Comparison of ENCODE assay signal across 9 cellular contexts in the genomic region with DNA sequence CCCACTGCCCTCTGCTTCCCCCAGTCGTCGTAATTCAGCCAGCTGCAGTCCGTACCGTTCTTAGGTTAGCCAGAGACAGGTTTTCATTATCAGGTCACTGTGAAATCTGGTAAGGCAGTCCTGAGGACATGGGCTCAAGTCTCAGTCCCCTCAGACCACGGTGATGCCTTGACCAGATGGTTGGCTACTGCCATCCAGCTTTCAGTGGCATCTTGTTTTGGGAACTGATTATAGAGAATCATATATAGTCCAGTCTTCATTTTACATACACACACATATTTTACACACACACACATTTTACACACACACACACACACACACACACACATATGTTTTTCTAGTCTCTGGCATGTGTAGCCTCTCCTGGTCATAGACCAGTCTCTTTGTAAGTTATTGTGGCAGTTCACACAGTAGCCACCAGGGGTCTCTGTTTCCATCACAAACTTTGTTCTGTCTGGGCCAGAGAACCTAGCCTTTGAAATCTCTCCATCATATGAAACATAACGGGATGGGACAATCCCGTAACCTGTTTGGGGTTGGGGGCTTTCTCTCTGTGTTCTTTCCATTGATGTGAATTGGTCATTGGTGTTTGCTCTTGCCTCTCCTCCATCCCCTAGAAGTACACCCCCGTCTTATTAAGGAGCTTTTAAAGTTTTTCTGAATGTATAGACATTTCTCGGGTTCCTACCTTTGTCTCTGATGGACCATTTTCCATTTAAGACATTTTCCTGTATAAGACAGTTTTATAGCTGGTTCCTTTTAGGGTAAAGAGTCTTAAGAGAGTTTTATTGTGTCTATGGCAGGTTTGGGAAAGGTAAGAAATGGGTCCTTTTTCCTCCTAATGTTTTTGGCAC. TPM values are rescaled to one million over a fixed set of nuclear protein-coding genes. Genes with fewer than 3 reads are reported as not detected.
DNase-seq lines count a peak whose midpoint lies in the region; ATAC-seq, FAIRE-seq and TF ChIP-seq lines count a peak whose summit lies in the region.
"Had no signal": no experiment of that assay in that cellular context is flagged by ENCODE, and none has a peak within 500 bp of the region (broad histone marks: within the 10 kb centered on the region; RNA-seq: fewer than 3 reads in every experiment).

No MANE protein-coding gene starts in this region.

- TF ChIP-seq CTCF in A549 (IDR thresholded peaks at IDR 0.05) (peak; percentile 78), GM13976 (IDR thresholded peaks at IDR 0.05; ENCODE audit: borderline replicate concordance, control extremely low read depth, extremely low read depth, insufficient read depth, missing control alignments) (peak; percentile 72), parathyroid adenoma (IDR thresholded peaks at IDR 0.05) (peak; percentile 67), vagina (IDR thresholded peaks at IDR 0.05) (peak; percentile 59 to 87 (median 77))

- H3K27me3 ChIP-seq in SJSA1 (replicated peaks) = no peaks in the 10 kb centered on the region
- no peaks in the 10 kb centered on the region for H3K27me3 ChIP-seq in parathyroid adenoma (ENCODE audit: control insufficient read depth, insufficient read depth, low read length)
- H3K27me3 ChIP-seq in vagina = no peaks in the 10 kb centered on the region

- H3K9me3 ChIP-seq in A549 = no peaks in the 10 kb centered on the region
- no peaks in the 10 kb centered on the region for H3K9me3 ChIP-seq in SJSA1 (replicated peaks)
- no peaks in the 10 kb centered on the region for H3K9me3 ChIP-seq in parathyroid adenoma (ENCODE audit: control insufficient read depth, low read length)
- no peaks in the 10 kb centered on the region for H3K9me3 ChIP-seq in vagina

- no peaks in the 10 kb centered on the region for H3K79me2 ChIP-seq in parathyroid adenoma

- no peak overlapping the region for H3K9ac ChIP-seq in parathyroid adenoma

- no peak for TF ChIP-seq EP300 in A549 (IDR thresholded peaks at IDR 0.05)

- 66% methylated on average over 9 of the region's 9 CpGs for WGBS in A549 (ENCODE audit: missing lambda C conversion rate)

- in situ Hi-C loops in GM13976 (cut with MboI; ENCODE audit: low sequenced_read_pairs, unreplicated experiment) = no loop called here

- peak; percentile 72 to 91 for ATAC-seq in A549

- peak; percentile 66 to 77 for DNase-seq in A549 (ENCODE audit: low read depth in 1 of 2, low spot score in 1 of 2)
- peak; percentile 83 for DNase-seq in GM13976 (ENCODE audit: low spot score)
- DNase-seq in LoVo (ENCODE audit: low spot score) = peak; percentile 70
- peak; percentile 58 to 69 for DNase-seq in SJSA1 (ENCODE audit: low read depth in 1 of 2, low spot score in 2 of 2)
- peak; percentile 87 for DNase-seq in activated effector memory CD4-positive, alpha-beta T cell treated with anti-CD3 and anti-CD28 coated beads, Interleukin-2, amount 50 U/mL, for 16 hours
- peak; percentile 54 for DNase-seq in foreskin melanocyte
- DNase-seq in vagina (ENCODE audit: extremely low spot score in 2 of 2) = no peak

- no peak overlapping the region for H2AFZ ChIP-seq in parathyroid adenoma

- H3K27ac ChIP-seq in A549 (no peak overlapping the region), SJSA1 (no peak overlapping the region), parathyroid adenoma (peak overlapping the region; percentile 51), vagina (peak overlapping the region; percentile 3)

- H3K4me3 ChIP-seq in A549 (no peak overlapping the region), SJSA1 (no peak overlapping the region), parathyroid adenoma (ENCODE audit: low read depth, low read length) (no peak overlapping the region), vagina (no peak overlapping the region)
- H3K4me3 ChIP-seq: skin epidermis had no signal

- H3K4me2 ChIP-seq in A549 (no peak overlapping the region), parathyroid adenoma (ENCODE audit: low read length) (no peak overlapping the region)

- TF ChIP-seq POLR2A in A549 (IDR thresholded peaks at IDR 0.05; ENCODE audit: low read length) (no peak), vagina (IDR thresholded peaks at IDR 0.05) (no peak)

- FAIRE-seq in A549 (lab: Jason Lieb, UNC) = no peak

- H3K4me1 ChIP-seq in A549 (peaks cover 12% of the 10 kb centered on the region; the same call in 2 of the 3 replicates), SJSA1 (replicated peaks) (peaks cover 6% of the 10 kb centered on the region), parathyroid adenoma (no peaks in the 10 kb centered on the region), vagina (peaks cover 27% of the 10 kb centered on the region)

- CTCF ChIA-PET in A549 (lab: Yijun Ruan, JAX) = interaction anchor here (0.7 to 6.7 kb wide), 29 partner anchors 9 to 520 kb away, joined by 3 to 73 read pairs (median 4); partner anchors contain the start of genes EIF2D and IKBKE

- intact Hi-C loops in vagina (cut with DNase I) = no loop called here

- TF ChIP-seq RAD21 in A549 (conservative IDR thresholded peaks at IDR 0.05 in 1 of 2, IDR thresholded peaks at IDR 0.05 in 1 of 2) = peak; percentile 45 to 58

- H3K36me3 ChIP-seq in SJSA1 (peaks cover 44% of the 10 kb centered on the region), parathyroid adenoma (ENCODE audit: control insufficient read depth, insufficient read depth, low read length) (no peaks in the 10 kb centered on the region), vagina (peaks cover 0 to 7% of the 10 kb centered on the region in 2 donors)

- POLR2A ChIA-PET in A549 (lab: Yijun Ruan, JAX) = no interaction called here

TF ChIP-seq in A549, 52 proteins besides CTCF, POLR2A, EP300 and RAD21:
- TF ChIP-seq MAZ (IDR thresholded peaks at IDR 0.05; ENCODE audit: borderline replicate concordance, low read depth, low read length) = no peak
- peak; percentile 49; the same call in 1 of the 3 replicates for TF ChIP-seq SMC3 (IDR thresholded peaks at IDR 0.05)
- no peak for TF ChIP-seq BCL3 (IDR thresholded peaks at IDR 0.05)
- no peak for TF ChIP-seq HOXA7 (CRISPR knock-in tag; IDR thresholded peaks at IDR 0.05)
TF ChIP-seq in A549: peak in this region for 1.

RNA-seq across cellular contexts. Expression of gene IKBKE, which starts 8.4 kb away (rescaled TPM):
- polyA plus RNA-seq in A549 (2011; rRNA removed) (6.3 and 6.4 TPM in 2 replicates), A549 (2017; fragmentation: RNase III; extraction: RNeasy Plus Mini Kit Qiagen cat#74134 plus additional on column Dnase treatment) (6.3 to 7.2 TPM (median 6.8 TPM) in 3 replicates)
- 8.7 and 9.4 TPM in 2 replicates for polyA plus RNA-seq in A549 (2012; cell fraction: cytosol; rRNA removed)
- polyA plus RNA-seq in A549 (2012; cell fraction: nucleus; rRNA removed) = 13.6 and 15.4 TPM in 2 replicates
- 10.5 and 11.4 TPM in 2 replicates for polyA minus RNA-seq in A549 (2011; rRNA and poly(A)+ RNA removed)
- 12.6 and 26.7 TPM in 2 replicates for total RNA-seq in SJSA1 (2014; rRNA removed; shearing (Covaris generic))
- total RNA-seq in vagina = 10.1 TPM

RNA-seq across cellular contexts. Expression of gene RASSF5, which starts 45.5 kb away (rescaled TPM):
- 2.0 and 2.2 TPM in 2 replicates for polyA plus RNA-seq in A549 (2011; rRNA removed)
- 0.82 and 1.0 TPM in 2 replicates for polyA plus RNA-seq in A549 (2012; cell fraction: cytosol; rRNA removed)
- polyA plus RNA-seq in A549 (2012; cell fraction: nucleus; rRNA removed) = 1.1 and 1.2 TPM in 2 replicates
- 1.4 to 2.2 TPM (median 1.9 TPM) in 3 replicates for polyA plus RNA-seq in A549 (2017; fragmentation: RNase III; extraction: RNeasy Plus Mini Kit Qiagen cat#74134 plus additional on column Dnase treatment)
- 4.7 and 6.6 TPM in 2 replicates for polyA minus RNA-seq in A549 (2011; rRNA and poly(A)+ RNA removed)
- total RNA-seq in SJSA1 (2014; rRNA removed; shearing (Covaris generic)) = 2.7 and 3.3 TPM in 2 replicates
- 28.5 TPM for total RNA-seq in vagina

Comparison
In these comparisons a context has a peak if more than half of its experiments do, and no peak if none do; other contexts are left out.
1. DNase-seq: peak in A549 (2 of 2), GM13976 (single experiment), LoVo (single experiment), SJSA1 (2 of 2), activated effector memory CD4-positive, alpha-beta T cell treated with anti-CD3 and anti-CD28 coated beads, Interleukin-2, amount 50 U/mL, for 16 hours (single experiment) and foreskin melanocyte (single experiment); none in vagina (0 of 2).
2. H3K27ac ChIP-seq: peak in parathyroid adenoma (single experiment) and vagina (single experiment); none in A549 (0 of 2) and SJSA1 (single experiment).
3. Peak in every context shown above with its lines, with median percentiles within 50 percentile points of each other: CTCF ChIP-seq.